Comparison of ENCODE assay signal across 8 cellular contexts in genomic region chr13:44141725-44142539, GRCh38.
DNase-seq lines count a peak whose midpoint lies in the region; ATAC-seq and TF ChIP-seq lines count a peak whose summit lies in the region.

No MANE protein-coding gene starts in this region.

- no peaks in the 10 kb centered on the region for H3K27me3 Mint-ChIP-seq in CD4-positive, alpha-beta T cell

- H3K4me3 Mint-ChIP-seq in CD4-positive, alpha-beta T cell: peak overlapping the region; percentile 93

- peak overlapping the region; percentile 48 for H3K27ac ChIP-seq in CD4-positive, alpha-beta T cell (ENCODE audit: low read depth, low read length)

- no peaks in the 10 kb centered on the region for H3K9me3 Mint-ChIP-seq in CD4-positive, alpha-beta T cell

- no peak for TF ChIP-seq CTCF in CD4-positive, alpha-beta T cell (IDR thresholded peaks at IDR 0.05)

- peak overlapping the region; percentile 77 for H3K27ac Mint-ChIP-seq in CD4-positive, alpha-beta T cell

- no peaks in the 10 kb centered on the region for H3K9me3 ChIP-seq in CD4-positive, alpha-beta T cell (ENCODE audit: control insufficient read depth, low read length)

- peak; percentile 76 to 94 (median 90) for DNase-seq in CD4-positive, alpha-beta T cell
- DNase-seq in NCI-H82 treated with DMSO at 0.1 percent for 48 hours (lab: John Stamatoyannopoulos, UW; ENCODE audit: unreplicated experiment): peak; percentile 92
- DNase-seq in activated CD8-positive, alpha-beta memory T cell treated with anti-CD3 and anti-CD28 coated beads for 1 hour (ENCODE audit: extremely low read depth in 1 of 2, low read depth in 1 of 2): peak; percentile 78 to 90
- peak; percentile 87 for DNase-seq in effector CD4-positive, alpha-beta T cell
- peak; percentile 96 to 97 for DNase-seq in lung microvascular endothelial cell (ENCODE audit: low read depth in 2 of 2)
- DNase-seq in stimulated activated CD4-positive, alpha-beta T cell treated with anti-CD3 and anti-CD28 coated beads, TNF-alpha, amount 100 ng/mL, for 48 hours (ENCODE audit: low read depth in 3 of 3): peak; percentile 87 to 95 (median 89)

- intact Hi-C loops in CD4-positive, alpha-beta T cell (cut with DNase I, micrococcal nuclease): loop anchor here (1.0 to 10.0 kb wide), 8 partner anchors 131 to 980 kb away; partner anchors contain the start of genes GPALPP1 (in 1 of the 2), GTF2F2 (in 1 of the 2), NUFIP1 (in 1 of the 2) and TSC22D1 (in 1 of the 2)

- peaks cover 16% of the 10 kb centered on the region for H3K4me1 Mint-ChIP-seq in CD4-positive, alpha-beta T cell (ENCODE audit: low read depth)

- peak; percentile 96 for ATAC-seq in CD4-positive, alpha-beta T cell (ENCODE audit: poor library complexity)
- ATAC-seq in GM19438 (IDR thresholded peaks at IDR 0.05; ENCODE audit: low read depth, unreplicated experiment): peak; percentile 100
- ATAC-seq in HG03571 (IDR thresholded peaks at IDR 0.05; ENCODE audit: unreplicated experiment): peak; percentile 100

- POLR2A ChIA-PET in CD4-positive, alpha-beta T cell (lab: Charles Lee): interaction anchor here (0.6 to 3.2 kb wide), 4 partner anchors 24 to 433 kb away, joined by 3 to 12 read pairs (median 5); no protein-coding TSS in a partner anchor

- CTCF ChIA-PET in CD4-positive, alpha-beta T cell (lab: Charles Lee): no interaction called here

- H3K27me3 ChIP-seq in CD4-positive, alpha-beta T cell (ENCODE audit: control insufficient read depth, insufficient read depth, low read length): no peaks in the 10 kb centered on the region

- no peaks in the 10 kb centered on the region for H3K36me3 Mint-ChIP-seq in CD4-positive, alpha-beta T cell (ENCODE audit: low read depth)

Comparison
In these comparisons a context has a peak if more than half of its experiments do, and no peak if none do; other contexts are left out.
1. Peak in every context shown above with its lines: DNase-seq, ATAC-seq and H3K27ac ChIP-seq.